Comparison of ENCODE assay signal across 1 cellular context in the genomic region with DNA sequence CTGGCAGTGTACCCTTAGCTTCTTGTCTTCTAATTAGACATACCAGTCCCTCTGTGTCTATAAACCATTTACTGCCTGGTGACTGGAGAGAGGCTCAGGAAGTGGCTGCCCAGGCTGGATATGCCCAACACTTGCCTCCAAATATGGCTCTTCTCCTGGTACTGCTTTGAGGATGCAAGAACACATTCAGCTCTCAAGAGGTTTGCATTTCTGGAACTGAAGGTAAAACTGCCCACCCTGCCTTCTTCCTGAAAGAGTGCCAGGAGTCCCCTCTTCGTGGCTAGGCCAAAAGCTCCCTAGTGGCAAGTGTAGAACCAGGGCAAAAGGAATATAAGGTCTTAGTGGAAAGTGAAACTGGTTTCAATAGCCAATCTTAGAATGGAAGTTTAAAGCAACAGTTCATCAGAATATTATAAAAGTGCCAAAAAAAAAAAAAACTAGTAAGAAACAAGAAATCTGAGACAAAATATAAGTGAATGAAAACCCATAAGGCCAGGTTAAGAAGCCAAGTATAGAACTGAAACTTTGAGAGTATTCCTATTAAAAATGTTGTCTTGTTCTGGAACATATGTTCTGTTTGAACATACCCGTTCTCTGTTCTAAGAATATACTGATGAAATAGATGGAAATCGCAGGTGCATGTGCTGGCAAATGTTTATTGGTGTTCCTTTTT.
TF ChIP-seq lines count a peak whose summit lies in the region.

No MANE protein-coding gene starts in this region.

TF ChIP-seq in GM23338, 12 proteins besides CTCF, POLR2A, EP300 and RAD21 (continued from another document):
- TF ChIP-seq, protein P1, sequence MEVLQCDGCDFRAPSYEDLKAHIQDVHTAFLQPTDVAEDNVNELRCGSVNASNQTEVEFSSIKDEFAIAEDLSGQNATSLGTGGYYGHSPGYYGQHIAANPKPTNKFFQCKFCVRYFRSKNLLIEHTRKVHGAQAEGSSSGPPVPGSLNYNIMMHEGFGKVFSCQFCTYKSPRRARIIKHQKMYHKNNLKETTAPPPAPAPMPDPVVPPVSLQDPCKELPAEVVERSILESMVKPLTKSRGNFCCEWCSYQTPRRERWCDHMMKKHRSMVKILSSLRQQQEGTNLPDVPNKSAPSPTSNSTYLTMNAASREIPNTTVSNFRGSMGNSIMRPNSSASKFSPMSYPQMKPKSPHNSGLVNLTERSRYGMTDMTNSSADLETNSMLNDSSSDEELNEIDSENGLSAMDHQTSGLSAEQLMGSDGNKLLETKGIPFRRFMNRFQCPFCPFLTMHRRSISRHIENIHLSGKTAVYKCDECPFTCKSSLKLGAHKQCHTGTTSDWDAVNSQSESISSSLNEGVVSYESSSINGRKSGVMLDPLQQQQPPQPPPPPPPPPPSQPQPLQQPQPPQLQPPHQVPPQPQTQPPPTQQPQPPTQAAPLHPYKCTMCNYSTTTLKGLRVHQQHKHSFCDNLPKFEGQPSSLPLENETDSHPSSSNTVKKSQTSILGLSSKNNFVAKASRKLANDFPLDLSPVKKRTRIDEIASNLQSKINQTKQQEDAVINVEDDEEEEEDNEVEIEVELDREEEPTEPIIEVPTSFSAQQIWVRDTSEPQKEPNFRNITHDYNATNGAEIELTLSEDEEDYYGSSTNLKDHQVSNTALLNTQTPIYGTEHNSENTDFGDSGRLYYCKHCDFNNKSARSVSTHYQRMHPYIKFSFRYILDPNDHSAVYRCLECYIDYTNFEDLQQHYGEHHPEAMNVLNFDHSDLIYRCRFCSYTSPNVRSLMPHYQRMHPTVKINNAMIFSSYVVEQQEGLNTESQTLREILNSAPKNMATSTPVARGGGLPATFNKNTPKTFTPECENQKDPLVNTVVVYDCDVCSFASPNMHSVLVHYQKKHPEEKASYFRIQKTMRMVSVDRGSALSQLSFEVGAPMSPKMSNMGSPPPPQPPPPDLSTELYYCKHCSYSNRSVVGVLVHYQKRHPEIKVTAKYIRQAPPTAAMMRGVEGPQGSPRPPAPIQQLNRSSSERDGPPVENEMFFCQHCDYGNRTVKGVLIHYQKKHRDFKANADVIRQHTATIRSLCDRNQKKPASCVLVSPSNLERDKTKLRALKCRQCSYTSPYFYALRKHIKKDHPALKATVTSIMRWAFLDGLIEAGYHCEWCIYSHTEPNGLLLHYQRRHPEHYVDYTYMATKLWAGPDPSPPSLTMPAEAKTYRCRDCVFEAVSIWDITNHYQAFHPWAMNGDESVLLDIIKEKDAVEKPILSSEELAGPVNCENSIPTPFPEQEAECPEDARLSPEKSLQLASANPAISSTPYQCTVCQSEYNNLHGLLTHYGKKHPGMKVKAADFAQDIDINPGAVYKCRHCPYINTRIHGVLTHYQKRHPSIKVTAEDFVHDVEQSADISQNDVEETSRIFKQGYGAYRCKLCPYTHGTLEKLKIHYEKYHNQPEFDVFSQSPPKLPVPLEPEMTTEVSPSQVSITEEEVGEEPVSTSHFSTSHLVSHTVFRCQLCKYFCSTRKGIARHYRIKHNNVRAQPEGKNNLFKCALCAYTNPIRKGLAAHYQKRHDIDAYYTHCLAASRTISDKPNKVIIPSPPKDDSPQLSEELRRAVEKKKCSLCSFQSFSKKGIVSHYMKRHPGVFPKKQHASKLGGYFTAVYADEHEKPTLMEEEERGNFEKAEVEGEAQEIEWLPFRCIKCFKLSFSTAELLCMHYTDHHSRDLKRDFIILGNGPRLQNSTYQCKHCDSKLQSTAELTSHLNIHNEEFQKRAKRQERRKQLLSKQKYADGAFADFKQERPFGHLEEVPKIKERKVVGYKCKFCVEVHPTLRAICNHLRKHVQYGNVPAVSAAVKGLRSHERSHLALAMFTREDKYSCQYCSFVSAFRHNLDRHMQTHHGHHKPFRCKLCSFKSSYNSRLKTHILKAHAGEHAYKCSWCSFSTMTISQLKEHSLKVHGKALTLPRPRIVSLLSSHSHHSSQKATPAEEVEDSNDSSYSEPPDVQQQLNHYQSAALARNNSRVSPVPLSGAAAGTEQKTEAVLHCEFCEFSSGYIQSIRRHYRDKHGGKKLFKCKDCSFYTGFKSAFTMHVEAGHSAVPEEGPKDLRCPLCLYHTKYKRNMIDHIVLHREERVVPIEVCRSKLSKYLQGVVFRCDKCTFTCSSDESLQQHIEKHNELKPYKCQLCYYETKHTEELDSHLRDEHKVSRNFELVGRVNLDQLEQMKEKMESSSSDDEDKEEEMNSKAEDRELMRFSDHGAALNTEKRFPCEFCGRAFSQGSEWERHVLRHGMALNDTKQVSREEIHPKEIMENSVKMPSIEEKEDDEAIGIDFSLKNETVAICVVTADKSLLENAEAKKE (CRISPR knock-in tag; IDR thresholded peaks at IDR 0.05): no peak
- TF ChIP-seq POLR2AphosphoS5 (IDR thresholded peaks at IDR 0.05; ENCODE audit: low read depth): no peak
- TF ChIP-seq JUNB (IDR thresholded peaks at IDR 0.05; ENCODE audit: unreplicated experiment): no peak
